8 cellular contexts compared by ENCODE assay signal in the genomic region with DNA sequence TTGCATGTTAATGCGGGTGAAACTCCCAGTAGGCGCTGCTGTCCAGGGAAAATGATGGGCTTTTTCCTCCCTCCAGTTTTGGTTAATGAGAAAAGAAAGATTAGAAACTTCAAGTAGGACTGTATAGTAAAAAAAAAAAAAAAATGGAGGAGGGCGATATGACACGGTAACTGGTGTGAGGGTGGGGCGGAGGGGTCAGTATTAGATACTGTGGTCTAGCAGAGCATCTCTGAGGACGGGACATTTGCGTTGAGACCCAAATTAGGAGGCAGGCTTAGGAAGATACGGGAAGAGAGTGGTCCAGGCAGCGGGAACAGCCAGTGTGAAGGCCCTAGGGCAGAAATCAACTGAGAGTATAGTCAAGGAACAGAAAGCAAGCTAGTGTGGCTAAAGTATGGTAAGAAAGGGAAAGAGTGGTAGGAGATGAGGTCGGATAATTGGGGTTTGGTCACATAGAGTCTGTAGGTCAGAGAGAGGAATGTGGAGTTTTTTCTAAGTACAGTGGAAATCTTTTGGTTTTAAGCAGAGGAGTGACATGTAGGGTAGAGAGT.
A peak's percentile ranks its signal among the peaks of the same experiment; 100 is the strongest.
DNase-seq lines count a peak whose midpoint lies in the region; ATAC-seq and TF ChIP-seq lines count a peak whose summit lies in the region.

No MANE protein-coding gene starts in this region.

- ATAC-seq in DND-41 (ENCODE audit: insufficient read depth, low read depth) (no peak), GM18858 (IDR thresholded peaks at IDR 0.05; ENCODE audit: unreplicated experiment) (no peak)

- H3K4me3 ChIP-seq in DND-41 (ENCODE audit: low read depth in 1 of 2, low read length in 2 of 2): peak overlapping the region; percentile 87 to 92
- peak overlapping the region; percentile 90 for H3K4me3 ChIP-seq in MM.1S (ENCODE audit: low read length)
- H3K4me3 ChIP-seq in endocrine pancreas (ENCODE audit: control insufficient read depth, insufficient read depth, low read length): peak overlapping the region; percentile 43
- H3K4me3 ChIP-seq in neutrophil (ENCODE audit: low read depth in 1 of 2, low read length in 1 of 2): peak overlapping the region; percentile 82 to 83

- H3K27ac ChIP-seq in DND-41 (ENCODE audit: low read length) (peak overlapping the region; percentile 89), MM.1S (ENCODE audit: low read length) (peak overlapping the region; percentile 75; the same call in 1 of the 2 replicates), neutrophil (peak overlapping the region; percentile 76)

- H3K4me1 ChIP-seq in DND-41 (ENCODE audit: insufficient read depth, low read length) (peaks cover 25% of the 10 kb centered on the region), MM.1S (ENCODE audit: low read length) (no peaks in the 10 kb centered on the region), endocrine pancreas (ENCODE audit: control insufficient read depth, insufficient read depth, low read length) (no peaks in the 10 kb centered on the region), neutrophil (ENCODE audit: control insufficient read depth in 1 of 2, insufficient read depth in 1 of 2, low read depth in 1 of 2, low read length in 1 of 2) (peaks cover 11 to 12% of the 10 kb centered on the region in 2 experiments)

- no peaks in the 10 kb centered on the region for H3K9me2 ChIP-seq in MM.1S (replicated peaks; ENCODE audit: insufficient read depth, low read length)

- H3K27me3 ChIP-seq in DND-41 (ENCODE audit: insufficient read depth, low read length, poor library complexity): no peaks in the 10 kb centered on the region
- no peaks in the 10 kb centered on the region for H3K27me3 ChIP-seq in MM.1S (replicated peaks; ENCODE audit: insufficient read depth, low read length)
- no peaks in the 10 kb centered on the region for H3K27me3 ChIP-seq in endocrine pancreas (ENCODE audit: control insufficient read depth, insufficient read depth, low read length)
- no peaks in the 10 kb centered on the region for H3K27me3 ChIP-seq in neutrophil

- peak overlapping the region; percentile 99 for H3K9ac ChIP-seq in DND-41 (ENCODE audit: low read depth, low read length)
- H3K9ac ChIP-seq in MM.1S (ENCODE audit: low read length): peak overlapping the region; percentile 93
- peak overlapping the region; percentile 3 for H3K9ac ChIP-seq in endocrine pancreas (ENCODE audit: control insufficient read depth, insufficient read depth, low read length)

- H3K9me3 ChIP-seq in DND-41 (ENCODE audit: insufficient read depth, low read length, severe bottlenecking) (no peaks in the 10 kb centered on the region), MM.1S (replicated peaks; ENCODE audit: insufficient read depth, low read length) (no peaks in the 10 kb centered on the region), endocrine pancreas (ENCODE audit: control insufficient read depth, low read length) (no peaks in the 10 kb centered on the region), neutrophil (no peaks in the 10 kb centered on the region)

- no peaks in the 10 kb centered on the region for H3F3A ChIP-seq in MM.1S (ENCODE audit: insufficient read depth, low read length)

- peak overlapping the region; percentile 77 for H3K4me2 ChIP-seq in DND-41 (ENCODE audit: insufficient read depth, low read length)
- H3K4me2 ChIP-seq in MM.1S (ENCODE audit: low read depth, low read length): peak overlapping the region; percentile 79

- peaks cover 20% of the 10 kb centered on the region for H3K36me3 ChIP-seq in DND-41 (ENCODE audit: insufficient read depth, low read length)
- H3K36me3 ChIP-seq in MM.1S (replicated peaks; ENCODE audit: insufficient read depth, low read length): no peaks in the 10 kb centered on the region
- H3K36me3 ChIP-seq in endocrine pancreas (ENCODE audit: control insufficient read depth, insufficient read depth, low read length): no peaks in the 10 kb centered on the region
- peaks cover 21% of the 10 kb centered on the region for H3K36me3 ChIP-seq in neutrophil

- H3K79me2 ChIP-seq in DND-41 (ENCODE audit: insufficient read depth, low read length) (peaks cover 33% of the 10 kb centered on the region), MM.1S (ENCODE audit: low read length) (peaks cover 45% of the 10 kb centered on the region)

- TF ChIP-seq CTCF in DND-41 (IDR thresholded peaks at IDR 0.05; ENCODE audit: borderline replicate concordance, extremely low read depth, low read length, poor library complexity, severe bottlenecking) (no peak), MM.1S (IDR thresholded peaks at IDR 0.05; ENCODE audit: low read length) (no peak), neutrophil (IDR thresholded peaks at IDR 0.05) (no peak)

- peak overlapping the region; percentile 97 for H2AFZ ChIP-seq in DND-41 (ENCODE audit: low read depth, low read length)
- peak overlapping the region; percentile 72; the same call in 1 of the 2 replicates for H2AFZ ChIP-seq in MM.1S (ENCODE audit: low read length)

- H4K20me1 ChIP-seq in DND-41 (ENCODE audit: insufficient read depth, low read length) (peaks cover 3% of the 10 kb centered on the region; the same call in 1 of the 2 replicates), MM.1S (ENCODE audit: insufficient read depth, low read length) (no peaks in the 10 kb centered on the region)

- DNase-seq in DND-41: no peak
- no peak for DNase-seq in MM.1S
- no peak for DNase-seq in NCI-H187 (lab: John Stamatoyannopoulos, UW)
- DNase-seq in NK-92 (lab: John Stamatoyannopoulos, UW; ENCODE audit: unreplicated experiment): no peak
- DNase-seq in NCI-H2171 (lab: John Stamatoyannopoulos, UW): no peak

Comparison
In these comparisons a context has a peak if more than half of its experiments do, and no peak if none do; other contexts are left out.
1. H3K9ac ChIP-seq: peak in every context shown above with its lines; median percentile 99 in DND-41; 93 in MM.1S; 3 in endocrine pancreas.